1 cellular context compared by ENCODE assay signal in genomic region chr14:91363776-91364523, GRCh38.
TF ChIP-seq lines count a peak whose summit lies in the region.

No MANE protein-coding gene starts in this region.

TF ChIP-seq in GM12878, 131 proteins besides CTCF, POLR2A, EP300 and RAD21 (continued from another document and continues in another):
- TF ChIP-seq ZBTB40 (IDR thresholded peaks at IDR 0.05; ENCODE audit: borderline replicate concordance) (no peak), ZBED1 (IDR thresholded peaks at IDR 0.05; ENCODE audit: borderline replicate concordance) (peak; percentile 90), HDGF (IDR thresholded peaks at IDR 0.05) (peak; percentile 90), ZBTB33 (IDR thresholded peaks at IDR 0.05) (no peak), NFXL1 (IDR thresholded peaks at IDR 0.05; ENCODE audit: borderline replicate concordance) (no peak), MEF2B (IDR thresholded peaks at IDR 0.05; ENCODE audit: partially characterized antibody, poor library complexity, severe bottlenecking) (peak; percentile 99), E2F4 (IDR thresholded peaks at IDR 0.05; ENCODE audit: low read depth, low read length) (no peak), MTA2 (IDR thresholded peaks at IDR 0.05; ENCODE audit: low read depth) (peak; percentile 98), GABPA (IDR thresholded peaks at IDR 0.05; ENCODE audit: low read depth) (no peak), ZSCAN29 (IDR thresholded peaks at IDR 0.05) (no peak), ZBTB4 (CRISPR knock-in tag; IDR thresholded peaks at IDR 0.05) (no peak), ETV6 (conservative IDR thresholded peaks at IDR 0.05 in 1 of 2, IDR thresholded peaks at IDR 0.05 in 1 of 2; ENCODE audit: borderline replicate concordance in 1 of 2, low read depth in 1 of 2) (peak in 1 of 2 experiments; percentile 69; a peak in 2 of 4 replicates), TCF7 (IDR thresholded peaks at IDR 0.05; ENCODE audit: borderline replicate concordance) (peak; percentile 77; the same call in 1 of the 2 replicates), CBX3 (IDR thresholded peaks at IDR 0.05; ENCODE audit: borderline replicate concordance, low read depth) (no peak), MXI1 (IDR thresholded peaks at IDR 0.05; ENCODE audit: low read depth, low read length) (peak; percentile 96), PBX3 (IDR thresholded peaks at IDR 0.05; ENCODE audit: insufficient replicate concordance, low read depth, low read length) (peak; percentile 69), ATF2 (IDR thresholded peaks at IDR 0.05; ENCODE audit: low read length) (no peak), HDAC6 (IDR thresholded peaks at IDR 0.05; ENCODE audit: unreplicated experiment) (no peak), MYB (IDR thresholded peaks at IDR 0.05; ENCODE audit: borderline replicate concordance, low read depth, low read length) (peak; percentile 56; the same call in 1 of the 2 replicates), RELB (IDR thresholded peaks at IDR 0.05; ENCODE audit: low read depth) (peak; percentile 89), ZZZ3 (IDR thresholded peaks at IDR 0.05; ENCODE audit: control insufficient read depth, insufficient read length, low read depth) (no peak), TCF12 (IDR thresholded peaks at IDR 0.05; ENCODE audit: low read depth, low read length) (peak; percentile 92), PRDM15 (CRISPR knock-in tag; IDR thresholded peaks at IDR 0.05) (no peak), ATF3 (IDR thresholded peaks at IDR 0.05; ENCODE audit: borderline replicate concordance, extremely low read depth, low read depth, low read length) (no peak), SMC3 (IDR thresholded peaks at IDR 0.05; ENCODE audit: borderline replicate concordance, low read length) (peak; percentile 31), SIX5 (IDR thresholded peaks at IDR 0.05; ENCODE audit: low read depth, low read length, severe bottlenecking) (no peak), MLLT1 (IDR thresholded peaks at IDR 0.05) (no peak; the same call in 1 of the 2 replicates), SIN3A (IDR thresholded peaks at IDR 0.05; ENCODE audit: low read depth, low read length) (peak; percentile 55; the same call in 1 of the 2 replicates), SPI1 (IDR thresholded peaks at IDR 0.05; ENCODE audit: borderline replicate concordance, insufficient read depth, low read depth, low read length) (peak; percentile 96), RCOR1 (conservative IDR thresholded peaks at IDR 0.05; ENCODE audit: low read depth, low read length) (no peak), MYC (IDR thresholded peaks at IDR 0.05; ENCODE audit: insufficient read depth, insufficient read length, insufficient replicate concordance, low read length, severe bottlenecking) (peak; percentile 94), CHD2 (IDR thresholded peaks at IDR 0.05; ENCODE audit: borderline replicate concordance, low read depth, low read length) (peak; percentile 62)
